In genomic region chr9:134381262-134381661, GRCh38 we compare ENCODE assay signal across 14 cellular contexts. TPM values are rescaled to one million over a fixed set of nuclear protein-coding genes. Genes with fewer than 3 reads are reported as not detected.
A peak's percentile ranks its signal among the peaks of the same experiment; 100 is the strongest.
DNase-seq lines count a peak whose midpoint lies in the region; ATAC-seq and TF ChIP-seq lines count a peak whose summit lies in the region.
"Had no signal": no experiment of that assay in that cellular context is flagged by ENCODE, and none has a peak within 500 bp of the region (broad histone marks: within the 10 kb centered on the region; RNA-seq: fewer than 3 reads in every experiment).

No MANE protein-coding gene starts in this region.

- CTCF ChIA-PET in T-cell (lab: Charles Lee), result interaction anchor here in 1 of 2 donors (1.0 kb wide), 1 partner anchor 16 kb away, joined by 3 read pairs; no protein-coding TSS in a partner anchor

- H3K36me3 Mint-ChIP-seq in GM23338 (ENCODE audit: low read depth), result no peaks in the 10 kb centered on the region
- H3K36me3 Mint-ChIP-seq in T-cell, result no peaks in the 10 kb centered on the region
- H3K36me3 Mint-ChIP-seq: naive thymus-derived CD4-positive, alpha-beta T cell had no signal

- H3K79me2 ChIP-seq in GM23338 (replicated peaks; ENCODE audit: insufficient read depth), result peaks cover 58% of the 10 kb centered on the region

- no peaks in the 10 kb centered on the region for H3K27me3 ChIP-seq in GM23338 (ENCODE audit: insufficient read depth)
- no peaks in the 10 kb centered on the region for H3K27me3 ChIP-seq in liver (ENCODE audit: control insufficient read depth in 4 of 4, insufficient read depth in 4 of 4, low read length in 3 of 4)
- H3K27me3 ChIP-seq: suprapubic skin had no signal

- TF ChIP-seq RAD21 in liver (IDR thresholded peaks at IDR 0.05), result no peak

- H3K4me1 Mint-ChIP-seq in GM23338, result peaks cover 14% of the 10 kb centered on the region
- peaks cover 29 to 46% (median 32%) of the 10 kb centered on the region in 3 donors for H3K4me1 Mint-ChIP-seq in T-cell

- ATAC-seq in GM23338 (peak; percentile 7; the same call in 1 of the 3 replicates), T-cell (replicated peaks in 1 of 4) (no peak)

- H3K4me2 ChIP-seq in GM23338, result no peak overlapping the region

- 94% methylated on average over 7 of the region's 7 CpGs for WGBS in liver

- H3K27ac Mint-ChIP-seq in GM23338 (peak overlapping the region; percentile 91; the same call in 1 of the 2 replicates), T-cell (peak overlapping the region in 1 of 2 donors; percentile 16)
- H3K27ac Mint-ChIP-seq: B cell had no signal

- no peak overlapping the region for H2AFZ ChIP-seq in GM23338

- no peaks in the 10 kb centered on the region for H3K9me3 ChIP-seq in liver (ENCODE audit: control insufficient read depth in 4 of 4, low read length in 3 of 4)
- H3K9me3 ChIP-seq: suprapubic skin had no signal

- H3K9ac ChIP-seq in liver (ENCODE audit: low read depth in 1 of 2, low read length in 2 of 2), result no peak overlapping the region

- DNase-seq in GM23338 (ENCODE audit: low spot score) (no peak), T-cell (no peak), cerebellar cortex (ENCODE audit: low spot score) (no peak), ACHN (no peak), substantia nigra (lab: John Stamatoyannopoulos, UW) (no peak)
- DNase-seq: amniotic stem cell, NCI-H2171 treated with DMSO at 0.1 percent for 48 hours, NCI-H748 treated with DMSO at 0.1 percent for 48 hours, right cardiac atrium had no signal

- H3K36me3 ChIP-seq in GM23338 (ENCODE audit: insufficient read depth) (no peaks in the 10 kb centered on the region), liver (ENCODE audit: control insufficient read depth in 4 of 4, insufficient read depth in 3 of 4, low read depth in 1 of 4, low read length in 3 of 4) (peaks cover 0 to 2% (median 0%) of the 10 kb centered on the region in 4 donors)
- H3K36me3 ChIP-seq: suprapubic skin had no signal

- no peaks in the 10 kb centered on the region for H3K4me1 ChIP-seq in GM23338 (ENCODE audit: insufficient read depth)
- peaks cover 75 to 100% (median 97%) of the 10 kb centered on the region in 4 donors for H3K4me1 ChIP-seq in liver (ENCODE audit: control insufficient read depth in 4 of 4, insufficient read depth in 4 of 4, low read length in 3 of 4)

- no peaks in the 10 kb centered on the region for H4K20me1 ChIP-seq in GM23338 (replicated peaks; ENCODE audit: insufficient read depth)

- no peak overlapping the region for H3K4me3 Mint-ChIP-seq in GM23338
- peak overlapping the region in 2 of 3 donors; percentile 9 to 73 for H3K4me3 Mint-ChIP-seq in T-cell

- 0 out of 2 replicates have a peak overlapping the region, but pooled peaks have one; percentile 59 for H3K27ac ChIP-seq in GM23338 (ENCODE audit: low read depth)
- H3K27ac ChIP-seq in liver (ENCODE audit: low read depth in 1 of 2, low read length in 2 of 2), result peak overlapping the region; percentile 37 to 98
- H3K27ac ChIP-seq in skin epidermis, result peak overlapping the region in 13 of 21 experiments; percentile 36 to 97 (median 85)
- no peak overlapping the region for H3K27ac ChIP-seq in substantia nigra (ENCODE audit: low read depth, low read length, poor library complexity, severe bottlenecking)

- H3K9me3 Mint-ChIP-seq in GM23338 (no peaks in the 10 kb centered on the region), T-cell (no peaks in the 10 kb centered on the region)
- H3K9me3 Mint-ChIP-seq: naive thymus-derived CD4-positive, alpha-beta T cell had no signal

- POLR2A ChIA-PET in T-cell (lab: Charles Lee), result no interaction called here

- no peaks in the 10 kb centered on the region for H3F3A ChIP-seq in GM23338 (replicated peaks; ENCODE audit: low read depth)

- no peak overlapping the region for H3K4me3 ChIP-seq in GM23338
- H3K4me3 ChIP-seq in liver (ENCODE audit: low read depth in 1 of 3, low read length in 3 of 3), result no peak overlapping the region
- H3K4me3 ChIP-seq in skin epidermis, result no peak overlapping the region
- H3K4me3 ChIP-seq: suprapubic skin had no signal

- no peaks in the 10 kb centered on the region for H3K9me2 ChIP-seq in GM23338 (ENCODE audit: insufficient read depth)

- H3K27me3 Mint-ChIP-seq in GM23338 (ENCODE audit: insufficient read depth, low read depth, poor library complexity), result peaks cover 6% of the 10 kb centered on the region
- H3K27me3 Mint-ChIP-seq in T-cell, result no peaks in the 10 kb centered on the region
- H3K27me3 Mint-ChIP-seq: B cell had no signal

- in situ Hi-C loops in ACHN (cut with HindIII; ENCODE audit: low pct_ligation_motif_present, low pct_unique_long_range_greater_than_20kb, low sequenced_read_pairs), result no loop called here

- TF ChIP-seq CTCF in GM23338 (conservative IDR thresholded peaks at IDR 0.05; ENCODE audit: low read depth in 2 of 2) (no peak), liver (IDR thresholded peaks at IDR 0.05; ENCODE audit: low read depth, low read length, missing input control) (no peak)

TF ChIP-seq in GM23338, 12 proteins besides CTCF, POLR2A, EP300 and RAD21 (continues in another document):
- no peak for TF ChIP-seq ZNF331 (CRISPR knock-in tag; IDR thresholded peaks at IDR 0.05; ENCODE audit: low read depth)
- TF ChIP-seq EZH2phosphoT487 (IDR thresholded peaks at IDR 0.05; ENCODE audit: unreplicated experiment), result no peak
- TF ChIP-seq EZH2 (IDR thresholded peaks at IDR 0.05; ENCODE audit: low read depth, unreplicated experiment), result no peak
- no peak for TF ChIP-seq ZNF114 (CRISPR knock-in tag; IDR thresholded peaks at IDR 0.05)
- TF ChIP-seq NANOG (IDR thresholded peaks at IDR 0.05; ENCODE audit: borderline replicate concordance), result no peak
- TF ChIP-seq STAT1 (IDR thresholded peaks at IDR 0.05; ENCODE audit: unreplicated experiment), result no peak
- TF ChIP-seq ETS1 (IDR thresholded peaks at IDR 0.05), result no peak
- no peak for TF ChIP-seq CREB1 (CRISPR knock-in tag; IDR thresholded peaks at IDR 0.05; ENCODE audit: low read depth)

TF ChIP-seq in liver, 16 proteins besides CTCF, POLR2A, EP300 and RAD21 (continues in another document):
- TF ChIP-seq FOXA1 (IDR thresholded peaks at IDR 0.05), result no peak
- TF ChIP-seq NR2F2 (IDR thresholded peaks at IDR 0.05), result no peak
- TF ChIP-seq GABPA (IDR thresholded peaks at IDR 0.05 in 1 of 2, conservative IDR thresholded peaks at IDR 0.05 in 1 of 2), result no peak
- TF ChIP-seq FOXA2 (IDR thresholded peaks at IDR 0.05), result no peak
- TF ChIP-seq YY1 (IDR thresholded peaks at IDR 0.05), result no peak
- TF ChIP-seq SP1 (IDR thresholded peaks at IDR 0.05), result no peak
- no peak for TF ChIP-seq JUND (IDR thresholded peaks at IDR 0.05)
- no peak for TF ChIP-seq MAX (IDR thresholded peaks at IDR 0.05)
- no peak for TF ChIP-seq TAF1 (conservative IDR thresholded peaks at IDR 0.05)
- TF ChIP-seq, protein P1, sequence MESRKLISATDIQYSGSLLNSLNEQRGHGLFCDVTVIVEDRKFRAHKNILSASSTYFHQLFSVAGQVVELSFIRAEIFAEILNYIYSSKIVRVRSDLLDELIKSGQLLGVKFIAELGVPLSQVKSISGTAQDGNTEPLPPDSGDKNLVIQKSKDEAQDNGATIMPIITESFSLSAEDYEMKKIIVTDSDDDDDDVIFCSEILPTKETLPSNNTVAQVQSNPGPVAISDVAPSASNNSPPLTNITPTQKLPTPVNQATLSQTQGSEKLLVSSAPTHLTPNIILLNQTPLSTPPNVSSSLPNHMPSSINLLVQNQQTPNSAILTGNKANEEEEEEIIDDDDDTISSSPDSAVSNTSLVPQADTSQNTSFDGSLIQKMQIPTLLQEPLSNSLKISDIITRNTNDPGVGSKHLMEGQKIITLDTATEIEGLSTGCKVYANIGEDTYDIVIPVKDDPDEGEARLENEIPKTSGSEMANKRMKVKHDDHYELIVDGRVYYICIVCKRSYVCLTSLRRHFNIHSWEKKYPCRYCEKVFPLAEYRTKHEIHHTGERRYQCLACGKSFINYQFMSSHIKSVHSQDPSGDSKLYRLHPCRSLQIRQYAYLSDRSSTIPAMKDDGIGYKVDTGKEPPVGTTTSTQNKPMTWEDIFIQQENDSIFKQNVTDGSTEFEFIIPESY (IDR thresholded peaks at IDR 0.05), result no peak
- TF ChIP-seq HNF4A (conservative IDR thresholded peaks at IDR 0.05), result no peak
- TF ChIP-seq HNF4G (IDR thresholded peaks at IDR 0.05), result no peak
- no peak for TF ChIP-seq EGR1 (IDR thresholded peaks at IDR 0.05; ENCODE audit: low read depth in 2 of 2)
- TF ChIP-seq, protein P2, sequence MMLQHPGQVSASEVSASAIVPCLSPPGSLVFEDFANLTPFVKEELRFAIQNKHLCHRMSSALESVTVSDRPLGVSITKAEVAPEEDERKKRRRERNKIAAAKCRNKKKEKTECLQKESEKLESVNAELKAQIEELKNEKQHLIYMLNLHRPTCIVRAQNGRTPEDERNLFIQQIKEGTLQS (IDR thresholded peaks at IDR 0.05), result no peak
- no peak for TF ChIP-seq RXRA (IDR thresholded peaks at IDR 0.05)

RNA-seq across cellular contexts. Expression of gene RXRA, which starts 55.0 kb away (rescaled TPM):
- 14.9 and 17.9 TPM in 2 replicates for total RNA-seq in GM23338 (2014; rRNA removed; shearing (Covaris generic))
- 4.8 and 4.9 TPM in 2 replicates for polyA plus RNA-seq in GM23338 (2016; fragmentation: Nextera tagmentation; extraction: Ambion mirVana)
- total RNA-seq in T-cell, result 10 to 100 TPM in 4 of 5 donors, 1 to 10 TPM in 1; 5.6 to 17.7 (median 14.5) TPM
- total RNA-seq in liver, result 100 to 1,000 TPM in 1 of 2 donors, 10 to 100 TPM in 1; 41.5 to 116 TPM
- 100 to 1,000 TPM in 1 of 2 donors, 10 to 100 TPM in 1; 46.8 to 101 TPM for polyA plus RNA-seq in liver
